In the genomic region with DNA sequence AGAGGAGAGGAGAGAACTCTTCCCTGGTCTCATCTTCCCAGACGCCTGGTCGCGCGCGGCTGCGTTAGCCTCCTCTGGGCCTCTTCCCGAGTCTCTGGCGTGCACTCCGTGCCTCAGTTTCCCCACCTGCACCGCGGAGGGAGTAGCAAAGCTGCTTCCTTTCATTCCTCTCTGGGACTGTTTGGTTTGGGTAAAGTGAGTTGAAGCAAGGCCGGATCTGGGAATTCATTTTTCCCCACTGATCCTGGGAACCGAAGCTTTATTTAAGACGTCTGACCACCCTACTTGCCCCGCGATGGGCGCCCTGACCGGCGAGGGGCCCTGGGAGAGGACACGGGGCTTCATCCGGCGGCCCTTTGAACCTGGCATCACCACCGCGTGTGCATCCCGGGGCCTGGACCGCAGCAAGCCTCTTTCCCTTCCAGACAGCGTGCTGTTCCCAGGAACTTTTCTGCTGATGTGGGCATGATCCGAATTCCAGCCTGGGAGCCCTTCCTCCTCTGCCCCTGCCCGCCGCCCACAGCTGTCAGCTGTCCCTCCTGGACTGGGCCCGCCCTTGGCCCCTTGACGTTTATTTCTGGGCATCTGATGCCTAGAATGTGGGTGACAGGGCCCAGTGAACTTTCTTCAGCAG, we compare ENCODE assay signal across 7 cellular contexts. TPM values are rescaled to one million over a fixed set of nuclear protein-coding genes. Genes with fewer than 3 reads are reported as not detected.
A peak's percentile ranks its signal among the peaks of the same experiment; 100 is the strongest.
DNase-seq lines count a peak whose midpoint lies in the region; ATAC-seq and TF ChIP-seq lines count a peak whose summit lies in the region.

No MANE protein-coding gene starts in this region.

- no peak overlapping the region for H3K4me2 ChIP-seq in Karpas-422 (ENCODE audit: low read depth, low read length, poor library complexity, severe bottlenecking)

- H3K36me3 ChIP-seq in Karpas-422 (ENCODE audit: insufficient read depth, low read length) = no peaks in the 10 kb centered on the region

- H3K9me3 Mint-ChIP-seq in activated T-helper 1 cell treated with anti-CD3 and anti-CD28 coated beads, Interleukin-12 subunit alpha, Interleukin-12 subunit beta, Interleukin-2, Interleukin-4 antibody, amounts not matched to agents 30 ng/mL and 10 ng/mL and 1 ng/mL, durations not matched to agents 14 hours and 24 hours and 36 hours = no peaks in the 10 kb centered on the region

- 15% methylated on average over 32 of the region's 32 CpGs for WGBS in right cardiac atrium

- H3K9me3 ChIP-seq in right cardiac atrium (ENCODE audit: control insufficient read depth, low read length) (no peaks in the 10 kb centered on the region), Karpas-422 (ENCODE audit: low read length) (no peaks in the 10 kb centered on the region)

- H3K4me3 Mint-ChIP-seq in activated T-helper 1 cell treated with anti-CD3 and anti-CD28 coated beads, Interleukin-12 subunit alpha, Interleukin-12 subunit beta, Interleukin-2, Interleukin-4 antibody, amounts not matched to agents 30 ng/mL and 10 ng/mL and 1 ng/mL, durations not matched to agents 14 hours and 24 hours and 36 hours = peak overlapping the region; percentile 76

- no peaks in the 10 kb centered on the region for H3K36me3 Mint-ChIP-seq in activated T-helper 1 cell treated with anti-CD3 and anti-CD28 coated beads, Interleukin-12 subunit alpha, Interleukin-12 subunit beta, Interleukin-2, Interleukin-4 antibody, amounts not matched to agents 30 ng/mL and 10 ng/mL and 1 ng/mL, durations not matched to agents 14 hours and 24 hours and 36 hours (ENCODE audit: low read depth)

- no peak overlapping the region for H3K27ac ChIP-seq in right cardiac atrium (ENCODE audit: low read length)
- H3K27ac ChIP-seq in Karpas-422 (ENCODE audit: low read length) = no peak overlapping the region

- H3K4me1 ChIP-seq in right cardiac atrium (ENCODE audit: control insufficient read depth, insufficient read depth, low read length) = no peaks in the 10 kb centered on the region
- H3K4me1 ChIP-seq in Karpas-422 (ENCODE audit: low read length) = no peaks in the 10 kb centered on the region

- CTCF ChIA-PET in HEK293T (lab: Yijun Ruan, JAX) = interaction anchor here (0.6 to 1.7 kb wide), 2 partner anchors 66 to 314 kb away, joined by 3 to 4 read pairs; no protein-coding TSS in a partner anchor

- no peak overlapping the region for H3K27ac Mint-ChIP-seq in activated T-helper 1 cell treated with anti-CD3 and anti-CD28 coated beads, Interleukin-12 subunit alpha, Interleukin-12 subunit beta, Interleukin-2, Interleukin-4 antibody, amounts not matched to agents 30 ng/mL and 10 ng/mL and 1 ng/mL, durations not matched to agents 14 hours and 24 hours and 36 hours

- no peak overlapping the region for H3K9ac ChIP-seq in Karpas-422 (ENCODE audit: low read length)

- peak; percentile 7 to 44 for ATAC-seq in right cardiac atrium

- no peaks in the 10 kb centered on the region for H3K79me2 ChIP-seq in Karpas-422 (ENCODE audit: low read length)

- peaks cover 6% of the 10 kb centered on the region for H3K4me1 Mint-ChIP-seq in activated T-helper 1 cell treated with anti-CD3 and anti-CD28 coated beads, Interleukin-12 subunit alpha, Interleukin-12 subunit beta, Interleukin-2, Interleukin-4 antibody, amounts not matched to agents 30 ng/mL and 10 ng/mL and 1 ng/mL, durations not matched to agents 14 hours and 24 hours and 36 hours (ENCODE audit: low read depth)

- H4K20me1 ChIP-seq in Karpas-422 (ENCODE audit: insufficient read depth, low read depth, low read length) = no peaks in the 10 kb centered on the region

- H3K27me3 ChIP-seq in right cardiac atrium (ENCODE audit: control insufficient read depth, insufficient read depth) (no peaks in the 10 kb centered on the region), Karpas-422 (ENCODE audit: low read length) (no peaks in the 10 kb centered on the region)

- H3K9me2 ChIP-seq in Karpas-422 (replicated peaks; ENCODE audit: insufficient read depth, low read length) = no peaks in the 10 kb centered on the region

- peak; percentile 20 for DNase-seq in HEK293T (ENCODE audit: extremely low spot score)
- DNase-seq in activated T-helper 1 cell treated with anti-CD3 and anti-CD28 coated beads, Interleukin-12 subunit alpha, Interleukin-12 subunit beta, Interleukin-2, Interleukin-4 antibody, amounts not matched to agents 30 ng/mL and 10 ng/mL and 1 ng/mL, durations not matched to agents 14 hours and 24 hours and 36 hours (ENCODE audit: low spot score) = no peak
- peak in 2 of 3 donors; percentile 25 to 37 for DNase-seq in right cardiac atrium
- no peak for DNase-seq in skeletal muscle cell (ENCODE audit: low read depth)
- DNase-seq in UCSD-AML1 (lab: John Stamatoyannopoulos, UW; ENCODE audit: unreplicated experiment) = no peak
- no peak for DNase-seq in epidermal melanocyte (ENCODE audit: insufficient read length, low spot score)
- no peak for DNase-seq in Karpas-422

- no peak overlapping the region for H2AFZ ChIP-seq in Karpas-422 (ENCODE audit: low read length)

- peak overlapping the region; percentile 84 for H3K4me3 ChIP-seq in right cardiac atrium (ENCODE audit: low read length)
- peak overlapping the region; percentile 61 for H3K4me3 ChIP-seq in skeletal muscle cell (ENCODE audit: low read depth, low read length)
- no peak overlapping the region for H3K4me3 ChIP-seq in Karpas-422 (ENCODE audit: low read length)

- H3K27me3 Mint-ChIP-seq in activated T-helper 1 cell treated with anti-CD3 and anti-CD28 coated beads, Interleukin-12 subunit alpha, Interleukin-12 subunit beta, Interleukin-2, Interleukin-4 antibody, amounts not matched to agents 30 ng/mL and 10 ng/mL and 1 ng/mL, durations not matched to agents 14 hours and 24 hours and 36 hours (ENCODE audit: insufficient read depth) = peaks cover 38% of the 10 kb centered on the region

- intact Hi-C loops in activated T-helper 1 cell treated with anti-CD3 and anti-CD28 coated beads, Interleukin-12 subunit alpha, Interleukin-12 subunit beta, Interleukin-2, Interleukin-4 antibody, amounts not matched to agents 30 ng/mL and 10 ng/mL and 1 ng/mL, durations not matched to agents 14 hours and 24 hours and 36 hours (cut with micrococcal nuclease) = loop anchor here (5.0 kb wide), 1 partner anchor 327 kb away; a partner anchor contains a TSS
- intact Hi-C loops in right cardiac atrium (cut with DNase I) = loop anchor here in 1 of 4 donors (10.0 kb wide), 1 partner anchor 110 kb away; no protein-coding TSS in a partner anchor

- POLR2A ChIA-PET in HEK293T (lab: Yijun Ruan, JAX) = interaction anchor here (0.8 kb wide), 1 partner anchor 119 kb away, joined by 3 read pairs; no protein-coding TSS in a partner anchor

TF ChIP-seq in HEK293T, 16 proteins besides CTCF, POLR2A, EP300 and RAD21:
- TF ChIP-seq HDGF (IDR thresholded peaks at IDR 0.05; ENCODE audit: borderline replicate concordance) = no peak
- no peak for TF ChIP-seq NFRKB (IDR thresholded peaks at IDR 0.05)
- TF ChIP-seq ZNF384 (IDR thresholded peaks at IDR 0.05) = no peak
- no peak for TF ChIP-seq ELF4 (IDR thresholded peaks at IDR 0.05)
- no peak for TF ChIP-seq TARDBP (IDR thresholded peaks at IDR 0.05)

RNA-seq across cellular contexts. Expression of a gene that starts 0.8 kb away (rescaled TPM):
- total RNA-seq in activated T-helper 1 cell treated with anti-CD3 and anti-CD28 coated beads, Interleukin-12 subunit alpha, Interleukin-12 subunit beta, Interleukin-2, Interleukin-4 antibody, amounts not matched to agents 30 ng/mL and 10 ng/mL and 1 ng/mL, durations not matched to agents 14 hours and 24 hours and 36 hours = 0.57 and 0.76 TPM in 2 replicates
- total RNA-seq in right cardiac atrium = 1 to 10 TPM; 3.0 to 7.0 (median 3.6) TPM
- 1.8 TPM for polyA plus RNA-seq in right cardiac atrium
- total RNA-seq in Karpas-422 (2014; rRNA removed; shearing (Covaris generic); ENCODE audit: low replicate concordance) = 0.79 TPM in 1 of 2 replicates, not detected in the other

Comparison
In these comparisons a context has a peak if more than half of its experiments do, and no peak if none do; other contexts are left out.
1. DNase-seq: peak in HEK293T (single experiment) and right cardiac atrium (2 of 3); none in activated T-helper 1 cell treated with anti-CD3 and anti-CD28 coated beads, Interleukin-12 subunit alpha, Interleukin-12 subunit beta, Interleukin-2, Interleukin-4 antibody, amounts not matched to agents 30 ng/mL and 10 ng/mL and 1 ng/mL, durations not matched to agents 14 hours and 24 hours and 36 hours (single experiment), skeletal muscle cell (single experiment), UCSD-AML1 (single experiment), epidermal melanocyte (single experiment) and Karpas-422 (single experiment).